In the genomic region with DNA sequence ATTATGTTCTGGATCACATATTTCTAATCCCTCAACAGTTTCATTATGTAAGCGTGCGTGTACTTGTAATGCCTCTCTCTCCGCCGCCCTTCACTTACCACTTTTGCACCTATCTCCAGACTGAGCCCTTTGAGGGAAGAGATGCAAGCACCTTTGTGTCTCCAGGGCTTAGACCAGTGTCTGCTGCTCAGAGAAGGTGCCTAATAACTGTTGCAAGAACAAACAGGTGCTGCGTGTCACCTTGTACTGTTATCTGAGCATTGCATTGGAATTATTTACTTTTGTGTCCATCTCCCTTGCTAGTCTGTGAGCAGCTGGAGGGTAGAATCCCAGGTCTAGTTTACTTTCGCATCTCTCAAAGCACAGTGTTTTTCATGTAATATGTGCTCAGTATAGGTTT, we compare ENCODE assay signal across 18 cellular contexts.
DNase-seq lines count a peak whose midpoint lies in the region; FAIRE-seq and TF ChIP-seq lines count a peak whose summit lies in the region.
"Had no signal": no experiment of that assay in that cellular context is flagged by ENCODE, and none has a peak within 500 bp of the region (broad histone marks: within the 10 kb centered on the region; RNA-seq: fewer than 3 reads in every experiment).

No MANE protein-coding gene starts in this region.

- H3K27me3 ChIP-seq in endothelial cell of umbilical vein (ENCODE audit: control insufficient read depth in 2 of 2, insufficient read depth in 2 of 2, low read length in 2 of 2) (no peaks in the 10 kb centered on the region), skeletal muscle tissue (ENCODE audit: control insufficient read depth in 3 of 3, insufficient read depth in 3 of 3, low read length in 3 of 3) (no peaks in the 10 kb centered on the region)

- DNase-seq in HFFc6: no peak
- peak; percentile 31 for DNase-seq in NCI-H526 treated with DMSO at 0.1 percent for 48 hours (lab: John Stamatoyannopoulos, UW)
- DNase-seq in endothelial cell of umbilical vein (ENCODE audit: low read depth, low spot score): no peak
- no peak for DNase-seq in globus pallidus (ENCODE audit: low spot score)
- DNase-seq in COLO668 (lab: John Stamatoyannopoulos, UW; ENCODE audit: unreplicated experiment): no peak
- DNase-seq in stimulated activated naive CD4-positive, alpha-beta T cell (lab: John Stamatoyannopoulos, UW): no peak
- DNase-seq: CD8-positive, alpha-beta T cell; NCI-H1105; NCI-H2081; NCI-H748 treated with DMSO at 0.1 percent for 48 hours; OCI-M1; RPMI8226; SIG-M5 had no signal

- no TSS peak for BruUV-seq in endothelial cell of umbilical vein (replicated peaks; lab: Mats Ljungman, UMichigan)

- no peaks in the 10 kb centered on the region; the same call in 1 of the 2 replicates for H3K27me3 Mint-ChIP-seq in HFFc6 (ENCODE audit: insufficient read depth)

- H3K4me3 ChIP-seq in endothelial cell of umbilical vein (replicated peaks in 1 of 3; ENCODE audit: insufficient read depth in 1 of 3, low read depth in 1 of 3, low read length in 3 of 3): no peak overlapping the region
- no peak overlapping the region for H3K4me3 ChIP-seq in skeletal muscle tissue (ENCODE audit: low read length in 3 of 3)
- H3K4me3 ChIP-seq: BLaER1 treated with 17β-estradiol and CSF1 and Interleukin-3, amounts not matched to agents 10 nM and 100 nM; K562 had no signal

- no peak overlapping the region for H2AFZ ChIP-seq in endothelial cell of umbilical vein (ENCODE audit: low read depth, low read length)

- H3K36me3 Mint-ChIP-seq in HFFc6 (ENCODE audit: low read depth): peaks cover 23% of the 10 kb centered on the region
- H3K36me3 Mint-ChIP-seq: CD8-positive, alpha-beta T cell had no signal

- intact Hi-C loops in endothelial cell of umbilical vein (cut with micrococcal nuclease): no loop called here

- CTCF ChIA-PET in endothelial cell of umbilical vein (lab: Charles Lee): interaction anchor here (3.9 kb wide), 1 partner anchor 15 kb away, joined by 22 read pairs; no protein-coding TSS in a partner anchor

- H3K4me2 ChIP-seq in endothelial cell of umbilical vein (ENCODE audit: insufficient read depth, low read length): no peak overlapping the region
- H3K4me2 ChIP-seq: BLaER1 treated with 17β-estradiol and CSF1 and Interleukin-3, amounts not matched to agents 10 nM and 100 nM had no signal

- H3K9ac ChIP-seq in endothelial cell of umbilical vein (replicated peaks; ENCODE audit: extremely low read depth, insufficient read depth, low read length) (no peak overlapping the region), skeletal muscle tissue (ENCODE audit: low read depth in 1 of 3, low read length in 3 of 3) (no peak overlapping the region)
- H3K9ac ChIP-seq: BLaER1 treated with 17β-estradiol and CSF1 and Interleukin-3, amounts not matched to agents 10 nM and 100 nM had no signal

- H3K27ac ChIP-seq in endothelial cell of umbilical vein (ENCODE audit: insufficient read depth, low read depth, low read length): peak overlapping the region; percentile 19
- peak overlapping the region; percentile 53 for H3K27ac ChIP-seq in skeletal muscle tissue (ENCODE audit: low read depth, low read length)
- H3K27ac ChIP-seq: BLaER1 treated with 17β-estradiol and CSF1 and Interleukin-3, amounts not matched to agents 10 nM and 100 nM had no signal

- H3K4me3 Mint-ChIP-seq in HFFc6: peak overlapping the region; percentile 63
- H3K4me3 Mint-ChIP-seq: CD8-positive, alpha-beta T cell had no signal

- peaks cover 73% of the 10 kb centered on the region for H3K4me1 Mint-ChIP-seq in HFFc6 (ENCODE audit: low read depth)

- H3K36me3 ChIP-seq in endothelial cell of umbilical vein (ENCODE audit: control insufficient read depth in 2 of 2, extremely low read depth in 1 of 2, insufficient read depth in 2 of 2, low read length in 2 of 2): peaks cover 0 to 2% of the 10 kb centered on the region in 2 experiments
- H3K36me3 ChIP-seq in skeletal muscle tissue (ENCODE audit: control insufficient read depth in 3 of 3, insufficient read depth in 3 of 3, low read length in 3 of 3): no peaks in the 10 kb centered on the region

- no peaks in the 10 kb centered on the region for H3K9me3 ChIP-seq in endothelial cell of umbilical vein (replicated peaks; ENCODE audit: control insufficient read depth, insufficient read depth, low read length)
- H3K9me3 ChIP-seq in skeletal muscle tissue (ENCODE audit: control insufficient read depth in 3 of 3, low read length in 3 of 3): no peaks in the 10 kb centered on the region
- H3K9me3 ChIP-seq: BLaER1 treated with 17β-estradiol and CSF1 and Interleukin-3, amounts not matched to agents 10 nM and 100 nM had no signal

- no peaks in the 10 kb centered on the region for H3K79me2 ChIP-seq in endothelial cell of umbilical vein (ENCODE audit: control insufficient read depth, insufficient read depth, low read length)

- TF ChIP-seq POLR2A in endothelial cell of umbilical vein (IDR thresholded peaks at IDR 0.05; ENCODE audit: low read depth, low read length): no peak

- no peaks in the 10 kb centered on the region for H4K20me1 ChIP-seq in endothelial cell of umbilical vein (replicated peaks; ENCODE audit: control insufficient read depth, extremely low read depth, insufficient read depth, low read length)
- H4K20me1 ChIP-seq: BLaER1 treated with 17β-estradiol and CSF1 and Interleukin-3, amounts not matched to agents 10 nM and 100 nM had no signal

- no peak for FAIRE-seq in endothelial cell of umbilical vein (lab: Jason Lieb, UNC)
- FAIRE-seq: D721Med, H1, K562 had no signal

- H3K4me1 ChIP-seq in endothelial cell of umbilical vein (ENCODE audit: control insufficient read depth, extremely low read depth, insufficient read depth, low read length) (peaks cover 69% of the 10 kb centered on the region), skeletal muscle tissue (ENCODE audit: control insufficient read depth in 3 of 3, insufficient read depth in 3 of 3, low read length in 3 of 3) (peaks cover 0 to 16% (median 2%) of the 10 kb centered on the region in 3 donors)

- TF ChIP-seq CTCF in HFFc6 (IDR thresholded peaks at IDR 0.05): no peak
- no peak for TF ChIP-seq CTCF in endothelial cell of umbilical vein (IDR thresholded peaks at IDR 0.05; ENCODE audit: extremely low read depth in 1 of 2, insufficient read depth in 1 of 2, low read depth in 1 of 2, low read length in 2 of 2)

- peak overlapping the region; percentile 88 for H3K27ac Mint-ChIP-seq in HFFc6
- H3K27ac Mint-ChIP-seq: CD8-positive, alpha-beta T cell had no signal

- no peaks in the 10 kb centered on the region for H3K9me1 ChIP-seq in endothelial cell of umbilical vein (replicated peaks; ENCODE audit: control insufficient read depth, extremely low read depth, insufficient read depth, low read length)

- H3K9me3 Mint-ChIP-seq in HFFc6: no peaks in the 10 kb centered on the region
- H3K9me3 Mint-ChIP-seq: CD8-positive, alpha-beta T cell had no signal

- POLR2A ChIA-PET in endothelial cell of umbilical vein (lab: Charles Lee): no interaction called here

- dilution Hi-C loops in endothelial cell of umbilical vein (cut with MboI; ENCODE audit: extremely low pct_ligation_motif_present, low sequenced_read_pairs): no loop called here

TF ChIP-seq in endothelial cell of umbilical vein, 7 proteins besides CTCF, POLR2A, EP300 and RAD21:
- TF ChIP-seq GATA2 (IDR thresholded peaks at IDR 0.05; ENCODE audit: insufficient read depth, insufficient read length, low read depth, low read length) (no peak), JUN (IDR thresholded peaks at IDR 0.05; ENCODE audit: borderline replicate concordance, insufficient read depth, insufficient read length, low read depth) (no peak), EZH2 (IDR thresholded peaks at IDR 0.05; ENCODE audit: borderline replicate concordance, low read depth, low read length, severe bottlenecking) (no peak), FOS (IDR thresholded peaks at IDR 0.05; ENCODE audit: borderline replicate concordance, insufficient read depth, low read length) (no peak), MYC (IDR thresholded peaks at IDR 0.05; ENCODE audit: low read depth, low read length) (no peak), POLR2AphosphoS5 (IDR thresholded peaks at IDR 0.05; ENCODE audit: insufficient read depth, low read depth, low read length) (no peak)
- TF ChIP-seq, protein P1, sequence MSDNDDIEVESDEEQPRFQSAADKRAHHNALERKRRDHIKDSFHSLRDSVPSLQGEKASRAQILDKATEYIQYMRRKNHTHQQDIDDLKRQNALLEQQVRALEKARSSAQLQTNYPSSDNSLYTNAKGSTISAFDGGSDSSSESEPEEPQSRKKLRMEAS (IDR thresholded peaks at IDR 0.05; ENCODE audit: insufficient read depth, insufficient read length): no peak
